In genomic region chr15:63554337-63554927, GRCh38 we compare ENCODE assay signal across 15 cellular contexts. TPM values are rescaled to one million over a fixed set of nuclear protein-coding genes. Genes with fewer than 3 reads are reported as not detected.
DNase-seq lines count a peak whose midpoint lies in the region; ATAC-seq, FAIRE-seq and TF ChIP-seq lines count a peak whose summit lies in the region.
"Had no signal": no experiment of that assay in that cellular context is flagged by ENCODE, and none has a peak within 500 bp of the region (broad histone marks: within the 10 kb centered on the region; RNA-seq: fewer than 3 reads in every experiment).

No MANE protein-coding gene starts in this region.

- in situ Hi-C loops in mammary epithelial cell (cut with MboI; ENCODE audit: low sequenced_read_pairs in 2 of 2) = loop anchor here in 1 of 2 donors (10.0 kb wide), 1 partner anchor 70 kb away; no protein-coding TSS in a partner anchor

- no peak overlapping the region for H3K27ac ChIP-seq in mammary epithelial cell (ENCODE audit: insufficient read depth, low read depth, low read length)
- no peak overlapping the region for H3K27ac ChIP-seq in breast epithelium
- no peak overlapping the region for H3K27ac ChIP-seq in keratinocyte (ENCODE audit: control insufficient read depth, insufficient read depth, low read length)

- peak overlapping the region; percentile 76 for H3K4me2 ChIP-seq in mammary epithelial cell (ENCODE audit: insufficient read depth, low read depth, low read length)
- no peak overlapping the region for H3K4me2 ChIP-seq in keratinocyte (ENCODE audit: control insufficient read depth, extremely low read depth, insufficient read depth, low read depth, low read length)

- H3K9me3 ChIP-seq in mammary epithelial cell (replicated peaks; ENCODE audit: insufficient read depth, low read length) = no peaks in the 10 kb centered on the region
- no peaks in the 10 kb centered on the region for H3K9me3 ChIP-seq in breast epithelium
- H3K9me3 ChIP-seq in keratinocyte (ENCODE audit: control insufficient read depth, low read depth, low read length) = no peaks in the 10 kb centered on the region
- H3K9me3 ChIP-seq: adrenal gland, right atrium auricular region, tibial nerve had no signal

- H3K9me1 ChIP-seq in keratinocyte (ENCODE audit: control insufficient read depth, extremely low read depth, insufficient read depth, low read length) = no peaks in the 10 kb centered on the region

- DNase-seq in mammary epithelial cell (no peak), breast epithelium (ENCODE audit: low spot score in 2 of 2) (no peak), amniotic epithelial cell (ENCODE audit: low read depth) (peak; percentile 68), keratinocyte (ENCODE audit: low read depth, low spot score) (no peak), urothelium cell line (ENCODE audit: low spot score) (no peak), NCI-H510A treated with DMSO at 0.1 percent for 48 hours (lab: John Stamatoyannopoulos, UW) (no peak)
- DNase-seq: adrenal gland; NCI-H187; NCI-H524; PC-3; stimulated activated CD4-positive, alpha-beta T cell treated with anti-CD3 and anti-CD28 coated beads, Interleukin-1b, Interleukin-23, amount 100 ng/mL, for 48 hours had no signal

- no peak overlapping the region for H2AFZ ChIP-seq in mammary epithelial cell (ENCODE audit: low read depth, low read length)
- H2AFZ ChIP-seq in keratinocyte (ENCODE audit: control insufficient read depth, low read length) = no peak overlapping the region

- ATAC-seq in GM21367 (IDR thresholded peaks at IDR 0.05; ENCODE audit: unreplicated experiment) (no peak), HG03280 (IDR thresholded peaks at IDR 0.05; ENCODE audit: unreplicated experiment) (no peak)

- H3K9ac ChIP-seq in mammary epithelial cell (ENCODE audit: insufficient read depth, low read length) (no peak overlapping the region), keratinocyte (ENCODE audit: control insufficient read depth, extremely low read depth, insufficient read depth, low read length) (no peak overlapping the region)

- CTCF ChIA-PET in mammary epithelial cell (lab: Charles Lee; ENCODE audit: low non-redundant PET) = no interaction called here

- intact Hi-C loops in mammary epithelial cell (cut with micrococcal nuclease) (no loop called here), breast epithelium (cut with DNase I; ENCODE audit: low total_unique reads) (no loop called here)

- no peak for TF ChIP-seq CTCF in mammary epithelial cell (conservative IDR thresholded peaks at IDR 0.05 in 1 of 2, IDR thresholded peaks at IDR 0.05 in 1 of 2; ENCODE audit: extremely low read depth in 1 of 2, insufficient read depth in 1 of 2, low read depth in 1 of 2, low read length in 2 of 2)
- TF ChIP-seq CTCF in breast epithelium (IDR thresholded peaks at IDR 0.05) = no peak
- no peak for TF ChIP-seq CTCF in keratinocyte (optimal IDR thresholded peaks at IDR 0.05 in 1 of 3, IDR thresholded peaks at IDR 0.05 in 1 of 3, conservative IDR thresholded peaks at IDR 0.05 in 1 of 3; ENCODE audit: extremely low read depth in 1 of 3, insufficient read depth in 2 of 3, low read length in 3 of 3)

- H3K27me3 ChIP-seq in mammary epithelial cell (ENCODE audit: insufficient read depth, low read length) = no peaks in the 10 kb centered on the region
- H3K27me3 ChIP-seq in breast epithelium = no peaks in the 10 kb centered on the region
- no peaks in the 10 kb centered on the region for H3K27me3 ChIP-seq in keratinocyte (ENCODE audit: control insufficient read depth, extremely low read depth, insufficient read depth, low read length)
- H3K27me3 ChIP-seq: adrenal gland, right atrium auricular region, tibial nerve had no signal

- WGBS in mammary epithelial cell (ENCODE audit: low coverage, missing lambda C conversion rate) = 91% methylated on average over 1 of the region's 2 CpGs

- peaks cover 22% of the 10 kb centered on the region for H3K4me1 ChIP-seq in mammary epithelial cell (ENCODE audit: insufficient read depth, low read length)
- peaks cover 0 to 11% of the 10 kb centered on the region in 2 donors for H3K4me1 ChIP-seq in breast epithelium
- peaks cover 12% of the 10 kb centered on the region for H3K4me1 ChIP-seq in keratinocyte (ENCODE audit: control insufficient read depth, extremely low read depth, insufficient read depth, low read length)

- H3K4me3 ChIP-seq in mammary epithelial cell (replicated peaks in 1 of 3; ENCODE audit: insufficient read depth in 1 of 3, low read depth in 2 of 3, low read length in 3 of 3) = no peak overlapping the region
- H3K4me3 ChIP-seq in breast epithelium = no peak overlapping the region
- no peak overlapping the region for H3K4me3 ChIP-seq in keratinocyte (ENCODE audit: control insufficient read depth in 2 of 3, extremely low read depth in 1 of 3, insufficient read depth in 2 of 3, low read depth in 1 of 3, low read length in 3 of 3)
- H3K4me3 ChIP-seq: adrenal gland, right atrium auricular region, tibial nerve had no signal

- H4K20me1 ChIP-seq in mammary epithelial cell (ENCODE audit: insufficient read depth, low read length) (no peaks in the 10 kb centered on the region), keratinocyte (ENCODE audit: control insufficient read depth, extremely low read depth, insufficient read depth, low read length) (no peaks in the 10 kb centered on the region)

- TF ChIP-seq POLR2A in breast epithelium (IDR thresholded peaks at IDR 0.05) = no peak

- FAIRE-seq in keratinocyte (lab: Jason Lieb, UNC) (peak; percentile 26), urothelium cell line (lab: Jason Lieb, UNC) (peak; percentile 27)

- H3K36me3 ChIP-seq in mammary epithelial cell (ENCODE audit: insufficient read depth, low read length) (no peaks in the 10 kb centered on the region), breast epithelium (no peaks in the 10 kb centered on the region), keratinocyte (ENCODE audit: control insufficient read depth in 2 of 2, extremely low read depth in 1 of 2, insufficient read depth in 2 of 2, low read length in 2 of 2) (peaks cover 0 to 1% of the 10 kb centered on the region in 2 experiments)
- H3K36me3 ChIP-seq: adrenal gland had no signal

- dilution Hi-C loops in mammary epithelial cell (cut with HindIII; ENCODE audit: low sequenced_read_pairs) = no loop called here
- dilution Hi-C loops in keratinocyte (cut with MboI; ENCODE audit: extremely low pct_ligation_motif_present, low sequenced_read_pairs) = no loop called here

- BruUV-seq in mammary epithelial cell (replicated peaks; lab: Mats Ljungman, UMichigan) = no TSS peak

- peaks cover 8% of the 10 kb centered on the region for H3K79me2 ChIP-seq in mammary epithelial cell (ENCODE audit: insufficient read depth, low read length)
- H3K79me2 ChIP-seq in keratinocyte (ENCODE audit: control insufficient read depth, insufficient read depth, low read length) = no peaks in the 10 kb centered on the region

RNA-seq across cellular contexts. Expression of gene FBXL22, which starts 42.8 kb away (rescaled TPM):
- 1 to 10 TPM in 1 of 2 donors, under 1 TPM in 1; 0.40 to 1.7 TPM for total RNA-seq in mammary epithelial cell
- 0.20 TPM for polyA plus RNA-seq in mammary epithelial cell
- not detected for polyA minus RNA-seq in mammary epithelial cell
- 1 to 10 TPM in 2 of 3 donors, under 1 TPM in 1; 0.64 to 3.5 (median 2.0) TPM for total RNA-seq in breast epithelium
- 0.04 TPM in 2 of 3 replicates, not detected in the other for polyA plus RNA-seq in keratinocyte
- polyA plus RNA-seq in keratinocyte (2011; ENCODE audit: low read depth) = not detected
- polyA plus RNA-seq in keratinocyte (2011; cell fraction: cytosol; rRNA removed) = 0.05 TPM in 1 of 2 replicates, not detected in the other
- polyA plus RNA-seq in keratinocyte (2011; cell fraction: nucleus; rRNA removed) = 0.06 and 0.11 TPM in 2 replicates
- 0.17 TPM in 2 replicates for polyA plus RNA-seq in keratinocyte (2012; ENCODE audit: low replicate concordance)
- 0.10 to 0.13 TPM in 2 of 3 replicates, not detected in the other for polyA minus RNA-seq in keratinocyte
- polyA minus RNA-seq in keratinocyte (2011; cell fraction: cytosol; rRNA and poly(A)+ RNA removed) = not detected
- polyA minus RNA-seq in keratinocyte (2011; cell fraction: nucleus; rRNA and poly(A)+ RNA removed) = 0.21 and 0.23 TPM in 2 replicates

RNA-seq across cellular contexts. Expression of gene USP3, which starts 50.0 kb away (rescaled TPM):
- 10 to 100 TPM; 26.3 to 30.6 TPM for total RNA-seq in mammary epithelial cell
- polyA plus RNA-seq in mammary epithelial cell = 13.6 TPM
- polyA minus RNA-seq in mammary epithelial cell = 50.9 TPM
- total RNA-seq in breast epithelium = 10 to 100 TPM; 70.4 to 88.7 (median 76.7) TPM
- 8.3 to 19.9 TPM (median 16.2 TPM) in 3 replicates for polyA plus RNA-seq in keratinocyte
- polyA plus RNA-seq in keratinocyte (2011; ENCODE audit: low read depth) = 57.4 TPM
- 10.6 and 17.3 TPM in 2 replicates for polyA plus RNA-seq in keratinocyte (2011; cell fraction: cytosol; rRNA removed)
- polyA plus RNA-seq in keratinocyte (2011; cell fraction: nucleus; rRNA removed) = 29.1 and 32.3 TPM in 2 replicates
- polyA plus RNA-seq in keratinocyte (2012; ENCODE audit: low replicate concordance) = 18.0 and 25.1 TPM in 2 replicates
- 12.1 to 23.0 TPM (median 19.0 TPM) in 3 replicates for polyA minus RNA-seq in keratinocyte
- polyA minus RNA-seq in keratinocyte (2011; cell fraction: cytosol; rRNA and poly(A)+ RNA removed) = 6.3 TPM
- polyA minus RNA-seq in keratinocyte (2011; cell fraction: nucleus; rRNA and poly(A)+ RNA removed) = 20.5 and 31.2 TPM in 2 replicates
